ENCODE assay signal across 2 cellular contexts in the genomic region with DNA sequence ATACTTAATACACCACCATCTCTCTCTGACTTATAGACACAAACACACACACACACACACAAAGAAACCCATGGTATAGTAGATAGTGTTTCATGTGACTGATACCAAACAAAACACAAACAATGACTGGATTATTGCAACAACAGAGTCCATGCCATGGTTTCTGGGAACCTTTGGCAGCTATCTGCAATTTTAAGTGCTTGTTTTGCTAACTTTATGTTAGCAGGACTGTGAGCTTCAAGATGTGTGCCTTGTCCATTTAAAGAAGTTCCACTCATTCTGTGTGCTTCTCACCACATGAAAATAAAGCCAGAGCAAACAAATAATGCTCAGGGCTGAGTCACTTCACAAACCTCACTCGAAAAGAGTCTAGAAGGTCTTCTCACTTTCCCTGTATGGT.
TF ChIP-seq lines count a peak whose summit lies in the region.

No MANE protein-coding gene starts in this region.

TF ChIP-seq in H1, 55 proteins besides CTCF, POLR2A, EP300 and RAD21:
- TF ChIP-seq BRCA1 (IDR thresholded peaks at IDR 0.05; ENCODE audit: low read depth, low read length): no peak
TF ChIP-seq in H1: peak in this region for 0.

TF ChIP-seq in GM23338, 12 proteins besides CTCF, POLR2A, EP300 and RAD21:
- TF ChIP-seq NANOG (IDR thresholded peaks at IDR 0.05; ENCODE audit: borderline replicate concordance) (no peak), ZNF331 (CRISPR knock-in tag; IDR thresholded peaks at IDR 0.05; ENCODE audit: low read depth) (no peak), JUNB (IDR thresholded peaks at IDR 0.05; ENCODE audit: unreplicated experiment) (no peak), EZH2 (IDR thresholded peaks at IDR 0.05; ENCODE audit: low read depth, unreplicated experiment) (no peak), STAT1 (IDR thresholded peaks at IDR 0.05; ENCODE audit: unreplicated experiment) (no peak), CREB1 (CRISPR knock-in tag; IDR thresholded peaks at IDR 0.05; ENCODE audit: low read depth) (no peak), POLR2AphosphoS5 (IDR thresholded peaks at IDR 0.05; ENCODE audit: low read depth) (no peak), EZH2phosphoT487 (IDR thresholded peaks at IDR 0.05; ENCODE audit: unreplicated experiment) (no peak), ZNF114 (CRISPR knock-in tag; IDR thresholded peaks at IDR 0.05) (no peak)
- TF ChIP-seq, protein P1, sequence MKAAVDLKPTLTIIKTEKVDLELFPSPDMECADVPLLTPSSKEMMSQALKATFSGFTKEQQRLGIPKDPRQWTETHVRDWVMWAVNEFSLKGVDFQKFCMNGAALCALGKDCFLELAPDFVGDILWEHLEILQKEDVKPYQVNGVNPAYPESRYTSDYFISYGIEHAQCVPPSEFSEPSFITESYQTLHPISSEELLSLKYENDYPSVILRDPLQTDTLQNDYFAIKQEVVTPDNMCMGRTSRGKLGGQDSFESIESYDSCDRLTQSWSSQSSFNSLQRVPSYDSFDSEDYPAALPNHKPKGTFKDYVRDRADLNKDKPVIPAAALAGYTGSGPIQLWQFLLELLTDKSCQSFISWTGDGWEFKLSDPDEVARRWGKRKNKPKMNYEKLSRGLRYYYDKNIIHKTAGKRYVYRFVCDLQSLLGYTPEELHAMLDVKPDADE (IDR thresholded peaks at IDR 0.05): no peak
- TF ChIP-seq, protein P2, sequence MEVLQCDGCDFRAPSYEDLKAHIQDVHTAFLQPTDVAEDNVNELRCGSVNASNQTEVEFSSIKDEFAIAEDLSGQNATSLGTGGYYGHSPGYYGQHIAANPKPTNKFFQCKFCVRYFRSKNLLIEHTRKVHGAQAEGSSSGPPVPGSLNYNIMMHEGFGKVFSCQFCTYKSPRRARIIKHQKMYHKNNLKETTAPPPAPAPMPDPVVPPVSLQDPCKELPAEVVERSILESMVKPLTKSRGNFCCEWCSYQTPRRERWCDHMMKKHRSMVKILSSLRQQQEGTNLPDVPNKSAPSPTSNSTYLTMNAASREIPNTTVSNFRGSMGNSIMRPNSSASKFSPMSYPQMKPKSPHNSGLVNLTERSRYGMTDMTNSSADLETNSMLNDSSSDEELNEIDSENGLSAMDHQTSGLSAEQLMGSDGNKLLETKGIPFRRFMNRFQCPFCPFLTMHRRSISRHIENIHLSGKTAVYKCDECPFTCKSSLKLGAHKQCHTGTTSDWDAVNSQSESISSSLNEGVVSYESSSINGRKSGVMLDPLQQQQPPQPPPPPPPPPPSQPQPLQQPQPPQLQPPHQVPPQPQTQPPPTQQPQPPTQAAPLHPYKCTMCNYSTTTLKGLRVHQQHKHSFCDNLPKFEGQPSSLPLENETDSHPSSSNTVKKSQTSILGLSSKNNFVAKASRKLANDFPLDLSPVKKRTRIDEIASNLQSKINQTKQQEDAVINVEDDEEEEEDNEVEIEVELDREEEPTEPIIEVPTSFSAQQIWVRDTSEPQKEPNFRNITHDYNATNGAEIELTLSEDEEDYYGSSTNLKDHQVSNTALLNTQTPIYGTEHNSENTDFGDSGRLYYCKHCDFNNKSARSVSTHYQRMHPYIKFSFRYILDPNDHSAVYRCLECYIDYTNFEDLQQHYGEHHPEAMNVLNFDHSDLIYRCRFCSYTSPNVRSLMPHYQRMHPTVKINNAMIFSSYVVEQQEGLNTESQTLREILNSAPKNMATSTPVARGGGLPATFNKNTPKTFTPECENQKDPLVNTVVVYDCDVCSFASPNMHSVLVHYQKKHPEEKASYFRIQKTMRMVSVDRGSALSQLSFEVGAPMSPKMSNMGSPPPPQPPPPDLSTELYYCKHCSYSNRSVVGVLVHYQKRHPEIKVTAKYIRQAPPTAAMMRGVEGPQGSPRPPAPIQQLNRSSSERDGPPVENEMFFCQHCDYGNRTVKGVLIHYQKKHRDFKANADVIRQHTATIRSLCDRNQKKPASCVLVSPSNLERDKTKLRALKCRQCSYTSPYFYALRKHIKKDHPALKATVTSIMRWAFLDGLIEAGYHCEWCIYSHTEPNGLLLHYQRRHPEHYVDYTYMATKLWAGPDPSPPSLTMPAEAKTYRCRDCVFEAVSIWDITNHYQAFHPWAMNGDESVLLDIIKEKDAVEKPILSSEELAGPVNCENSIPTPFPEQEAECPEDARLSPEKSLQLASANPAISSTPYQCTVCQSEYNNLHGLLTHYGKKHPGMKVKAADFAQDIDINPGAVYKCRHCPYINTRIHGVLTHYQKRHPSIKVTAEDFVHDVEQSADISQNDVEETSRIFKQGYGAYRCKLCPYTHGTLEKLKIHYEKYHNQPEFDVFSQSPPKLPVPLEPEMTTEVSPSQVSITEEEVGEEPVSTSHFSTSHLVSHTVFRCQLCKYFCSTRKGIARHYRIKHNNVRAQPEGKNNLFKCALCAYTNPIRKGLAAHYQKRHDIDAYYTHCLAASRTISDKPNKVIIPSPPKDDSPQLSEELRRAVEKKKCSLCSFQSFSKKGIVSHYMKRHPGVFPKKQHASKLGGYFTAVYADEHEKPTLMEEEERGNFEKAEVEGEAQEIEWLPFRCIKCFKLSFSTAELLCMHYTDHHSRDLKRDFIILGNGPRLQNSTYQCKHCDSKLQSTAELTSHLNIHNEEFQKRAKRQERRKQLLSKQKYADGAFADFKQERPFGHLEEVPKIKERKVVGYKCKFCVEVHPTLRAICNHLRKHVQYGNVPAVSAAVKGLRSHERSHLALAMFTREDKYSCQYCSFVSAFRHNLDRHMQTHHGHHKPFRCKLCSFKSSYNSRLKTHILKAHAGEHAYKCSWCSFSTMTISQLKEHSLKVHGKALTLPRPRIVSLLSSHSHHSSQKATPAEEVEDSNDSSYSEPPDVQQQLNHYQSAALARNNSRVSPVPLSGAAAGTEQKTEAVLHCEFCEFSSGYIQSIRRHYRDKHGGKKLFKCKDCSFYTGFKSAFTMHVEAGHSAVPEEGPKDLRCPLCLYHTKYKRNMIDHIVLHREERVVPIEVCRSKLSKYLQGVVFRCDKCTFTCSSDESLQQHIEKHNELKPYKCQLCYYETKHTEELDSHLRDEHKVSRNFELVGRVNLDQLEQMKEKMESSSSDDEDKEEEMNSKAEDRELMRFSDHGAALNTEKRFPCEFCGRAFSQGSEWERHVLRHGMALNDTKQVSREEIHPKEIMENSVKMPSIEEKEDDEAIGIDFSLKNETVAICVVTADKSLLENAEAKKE (CRISPR knock-in tag; IDR thresholded peaks at IDR 0.05): no peak
- TF ChIP-seq, protein P3, sequence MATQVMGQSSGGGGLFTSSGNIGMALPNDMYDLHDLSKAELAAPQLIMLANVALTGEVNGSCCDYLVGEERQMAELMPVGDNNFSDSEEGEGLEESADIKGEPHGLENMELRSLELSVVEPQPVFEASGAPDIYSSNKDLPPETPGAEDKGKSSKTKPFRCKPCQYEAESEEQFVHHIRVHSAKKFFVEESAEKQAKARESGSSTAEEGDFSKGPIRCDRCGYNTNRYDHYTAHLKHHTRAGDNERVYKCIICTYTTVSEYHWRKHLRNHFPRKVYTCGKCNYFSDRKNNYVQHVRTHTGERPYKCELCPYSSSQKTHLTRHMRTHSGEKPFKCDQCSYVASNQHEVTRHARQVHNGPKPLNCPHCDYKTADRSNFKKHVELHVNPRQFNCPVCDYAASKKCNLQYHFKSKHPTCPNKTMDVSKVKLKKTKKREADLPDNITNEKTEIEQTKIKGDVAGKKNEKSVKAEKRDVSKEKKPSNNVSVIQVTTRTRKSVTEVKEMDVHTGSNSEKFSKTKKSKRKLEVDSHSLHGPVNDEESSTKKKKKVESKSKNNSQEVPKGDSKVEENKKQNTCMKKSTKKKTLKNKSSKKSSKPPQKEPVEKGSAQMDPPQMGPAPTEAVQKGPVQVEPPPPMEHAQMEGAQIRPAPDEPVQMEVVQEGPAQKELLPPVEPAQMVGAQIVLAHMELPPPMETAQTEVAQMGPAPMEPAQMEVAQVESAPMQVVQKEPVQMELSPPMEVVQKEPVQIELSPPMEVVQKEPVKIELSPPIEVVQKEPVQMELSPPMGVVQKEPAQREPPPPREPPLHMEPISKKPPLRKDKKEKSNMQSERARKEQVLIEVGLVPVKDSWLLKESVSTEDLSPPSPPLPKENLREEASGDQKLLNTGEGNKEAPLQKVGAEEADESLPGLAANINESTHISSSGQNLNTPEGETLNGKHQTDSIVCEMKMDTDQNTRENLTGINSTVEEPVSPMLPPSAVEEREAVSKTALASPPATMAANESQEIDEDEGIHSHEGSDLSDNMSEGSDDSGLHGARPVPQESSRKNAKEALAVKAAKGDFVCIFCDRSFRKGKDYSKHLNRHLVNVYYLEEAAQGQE (IDR thresholded peaks at IDR 0.05; ENCODE audit: unreplicated experiment): no peak
